ENCODE assay signal across 17 cellular contexts in genomic region chr9:85416720-85417119, GRCh38.
A peak's percentile ranks its signal among the peaks of the same experiment; 100 is the strongest.
DNase-seq lines count a peak whose midpoint lies in the region; ATAC-seq, FAIRE-seq and TF ChIP-seq lines count a peak whose summit lies in the region.
"Had no signal": no experiment of that assay in that cellular context is flagged by ENCODE, and none has a peak within 500 bp of the region (broad histone marks: within the 10 kb centered on the region; RNA-seq: fewer than 3 reads in every experiment).

No MANE protein-coding gene starts in this region.

- BruUV-seq in PC-3 (replicated peaks; lab: Mats Ljungman, UMichigan) = no TSS peak

- H3K4me1 ChIP-seq in PC-3 (ENCODE audit: insufficient read depth, low read length) = peaks cover 16% of the 10 kb centered on the region
- H3K4me1 ChIP-seq: A549 had no signal

- H3F3A ChIP-seq in PC-3 (ENCODE audit: low read length, unreplicated experiment) = no peaks in the 10 kb centered on the region

- no peak overlapping the region for H3K9ac ChIP-seq in PC-3 (ENCODE audit: low read length)

- H3K27me3 ChIP-seq in PC-3 (ENCODE audit: low read length) (no peaks in the 10 kb centered on the region), bronchial epithelial cell (ENCODE audit: control insufficient read depth, insufficient read depth, low read length) (no peaks in the 10 kb centered on the region)

- H3K9me3 ChIP-seq in PC-3 (ENCODE audit: low read length) = no peaks in the 10 kb centered on the region
- H3K9me3 ChIP-seq: A549 had no signal

- H3K36me3 ChIP-seq in PC-3 (ENCODE audit: low read depth, low read length) (no peaks in the 10 kb centered on the region), bronchial epithelial cell (ENCODE audit: control insufficient read depth, insufficient read depth, low read length) (no peaks in the 10 kb centered on the region)

- TF ChIP-seq CTCF in PC-3 (conservative IDR thresholded peaks at IDR 0.05; ENCODE audit: low read depth, low read length) = no peak
- TF ChIP-seq CTCF in bronchial epithelial cell (IDR thresholded peaks at IDR 0.05; ENCODE audit: insufficient read depth, low read length, severe bottlenecking) = no peak

- H4K20me1 ChIP-seq in PC-3 (ENCODE audit: low read length) = no peaks in the 10 kb centered on the region

- POLR2A ChIA-PET in PC-3 (lab: Charles Lee; ENCODE audit: unreplicated experiment) = no interaction called here

- H3K4me3 ChIP-seq in PC-3 (ENCODE audit: low read length) (no peak overlapping the region), bronchial epithelial cell (ENCODE audit: low read depth, low read length) (no peak overlapping the region)
- H3K4me3 ChIP-seq: A549, GM23338 had no signal

- no peak overlapping the region for H2AFZ ChIP-seq in PC-3 (ENCODE audit: low read length)
- H2AFZ ChIP-seq: GM23338 had no signal

- no peak for ATAC-seq in PC-3
- ATAC-seq: A549, GM23338 had no signal

- no peaks in the 10 kb centered on the region for H3K9me2 ChIP-seq in PC-3 (replicated peaks; ENCODE audit: low read length)

- no peak for FAIRE-seq in bronchial epithelial cell (lab: Jason Lieb, UNC)
- FAIRE-seq: A549, H54 had no signal

- H3K4me2 ChIP-seq in PC-3 (ENCODE audit: low read length) = no peak overlapping the region
- H3K4me2 ChIP-seq: A549, GM23338 had no signal

- CTCF ChIA-PET in PC-3 (lab: Charles Lee) = no interaction called here

- no peaks in the 10 kb centered on the region for H3K79me2 ChIP-seq in PC-3 (ENCODE audit: low read length)

- DNase-seq in PC-3 (peak; percentile 34), bronchial epithelial cell (ENCODE audit: low read depth) (peak; percentile 38), kidney glomerular epithelial cell (lab: John Stamatoyannopoulos, UW) (peak; percentile 68), renal cortical epithelial cell (ENCODE audit: low read depth) (peak; percentile 74), NCI-H69 (lab: John Stamatoyannopoulos, UW) (no peak), COLO829 (ENCODE audit: low spot score) (no peak), activated gamma-delta T cell (lab: John Stamatoyannopoulos, UW) (no peak)
- DNase-seq: AML-193; Calu3; CD4-positive, alpha-beta T cell; DMS79 treated with DMSO at 0.1 percent for 48 hours; GF-D8; HCEC 1CT had no signal

- no peak overlapping the region for H3K27ac ChIP-seq in PC-3 (ENCODE audit: low read length)
- H3K27ac ChIP-seq: A549, C4-2B had no signal

- intact Hi-C loops in PC-3 (cut with micrococcal nuclease) = no loop called here

Comparison
In these comparisons a context has a peak if more than half of its experiments do, and no peak if none do; other contexts are left out.
1. DNase-seq: peak in PC-3 (single experiment), bronchial epithelial cell (single experiment), kidney glomerular epithelial cell (single experiment) and renal cortical epithelial cell (single experiment); none in NCI-H69 (single experiment), COLO829 (single experiment) and activated gamma-delta T cell (single experiment).